ENCODE assay signal across 13 cellular contexts in the genomic region with DNA sequence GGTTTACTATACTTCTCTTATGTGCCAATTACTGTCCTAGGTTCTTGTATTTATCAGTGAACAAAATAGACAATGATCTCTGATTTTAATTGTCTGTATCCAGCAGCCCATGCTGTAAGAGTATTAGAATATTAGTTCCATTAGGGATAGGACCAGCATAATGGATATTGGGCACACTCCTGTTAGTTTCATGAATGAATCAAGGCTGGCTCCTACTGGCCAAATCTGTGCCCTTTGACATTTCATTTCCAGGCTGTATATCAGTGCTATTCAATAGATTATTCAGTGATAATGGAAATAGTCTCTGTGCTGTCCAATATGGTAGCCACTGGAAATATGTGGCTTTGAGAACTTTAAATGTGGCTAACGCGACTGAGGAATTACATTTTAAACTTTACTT.
DNase-seq lines count a peak whose midpoint lies in the region; ATAC-seq and TF ChIP-seq lines count a peak whose summit lies in the region.
"Had no signal": no experiment of that assay in that cellular context is flagged by ENCODE, and none has a peak within 500 bp of the region (broad histone marks: within the 10 kb centered on the region; RNA-seq: fewer than 3 reads in every experiment).

No MANE protein-coding gene starts in this region.

- peak; percentile 13; the same call in 1 of the 2 replicates for TF ChIP-seq CTCF in SK-N-SH (IDR thresholded peaks at IDR 0.05)
- 0 out of 2 replicates have a peak, but pooled peaks have one; percentile 21 for TF ChIP-seq CTCF in BE2C (IDR thresholded peaks at IDR 0.05; ENCODE audit: low read depth, low read length)
- TF ChIP-seq CTCF in body of pancreas (IDR thresholded peaks at IDR 0.05) = no peak
- no peak for TF ChIP-seq CTCF in vagina (IDR thresholded peaks at IDR 0.05)

- peaks cover 3% of the 10 kb centered on the region for H3K9me3 Mint-ChIP-seq in stimulated activated memory B cell treated with anti-CD40 and anti-IgM and Interleukin-4, amounts not matched to agents 10 μg/mL and 1 μg/mL and 100 μg/mL, for 72 hours

- no peaks in the 10 kb centered on the region for H3K79me2 ChIP-seq in SK-N-SH (ENCODE audit: insufficient read depth)

- TF ChIP-seq EP300 in SK-N-SH (IDR thresholded peaks at IDR 0.05; ENCODE audit: borderline replicate concordance in 1 of 2, low read depth in 1 of 2, low read length in 1 of 2) = no peak

- no peak overlapping the region for H2AFZ ChIP-seq in SK-N-SH (ENCODE audit: low read depth)
- H2AFZ ChIP-seq: GM23248 had no signal

- DNase-seq in SK-N-SH (no peak), BE2C (no peak), SK-MEL-5 (ENCODE audit: low read depth, low spot score) (peak; percentile 22), body of pancreas (no peak), vagina (ENCODE audit: extremely low spot score in 2 of 2) (no peak)
- DNase-seq: CD8-positive, alpha-beta T cell; COR-L47; GM23248; H7; IMR-90 had no signal

- TF ChIP-seq POLR2A in body of pancreas (IDR thresholded peaks at IDR 0.05) (no peak), vagina (IDR thresholded peaks at IDR 0.05) (no peak)

- H3K36me3 ChIP-seq in SK-N-SH (replicated peaks in 1 of 2; ENCODE audit: control insufficient read depth in 1 of 2, insufficient read depth in 2 of 2, low read length in 1 of 2) (no peaks in the 10 kb centered on the region), BE2C (no peaks in the 10 kb centered on the region), body of pancreas (replicated peaks in 1 of 2; ENCODE audit: insufficient read depth in 1 of 2, low read depth in 2 of 2) (no peaks in the 10 kb centered on the region), vagina (no peaks in the 10 kb centered on the region)

- no peaks in the 10 kb centered on the region for H3K27me3 ChIP-seq in SK-N-SH (ENCODE audit: insufficient read depth)
- H3K27me3 ChIP-seq in BE2C = no peaks in the 10 kb centered on the region
- no peaks in the 10 kb centered on the region for H3K27me3 ChIP-seq in body of pancreas
- H3K27me3 ChIP-seq in vagina = no peaks in the 10 kb centered on the region

- H4K20me1 ChIP-seq in SK-N-SH (ENCODE audit: insufficient read depth) = no peaks in the 10 kb centered on the region

- intact Hi-C loops in body of pancreas (cut with DNase I) = no loop called here
- intact Hi-C loops in vagina (cut with DNase I) = no loop called here

- peaks cover 9% of the 10 kb centered on the region for H3K27me3 Mint-ChIP-seq in stimulated activated memory B cell treated with anti-CD40 and anti-IgM and Interleukin-4, amounts not matched to agents 10 μg/mL and 1 μg/mL and 100 μg/mL, for 72 hours

- no peak overlapping the region for H3K4me3 ChIP-seq in SK-N-SH (ENCODE audit: low read depth in 2 of 2, low read length in 1 of 2)
- H3K4me3 ChIP-seq in BE2C (ENCODE audit: low read depth, low read length) = no peak overlapping the region
- no peak overlapping the region for H3K4me3 ChIP-seq in body of pancreas
- no peak overlapping the region for H3K4me3 ChIP-seq in vagina
- H3K4me3 ChIP-seq: GM23248 had no signal

- no peaks in the 10 kb centered on the region for H3K9me2 ChIP-seq in SK-N-SH

- H3K27ac ChIP-seq in SK-N-SH (ENCODE audit: low read depth in 2 of 2, low read length in 1 of 2) = no peak overlapping the region
- no peak overlapping the region for H3K27ac ChIP-seq in body of pancreas
- no peak overlapping the region for H3K27ac ChIP-seq in vagina
- H3K27ac ChIP-seq: GM23248 had no signal

- TF ChIP-seq RAD21 in SK-N-SH (IDR thresholded peaks at IDR 0.05; ENCODE audit: low read length) = no peak

- 85% methylated on average over 2 of the region's 2 CpGs for WGBS in SK-N-SH (ENCODE audit: low lambda C conversion rate)
- 90 to 98% methylated on average over 2 of the region's 2 CpGs for WGBS in body of pancreas, 2 donors

- ATAC-seq in SK-N-SH treated with all-trans-retinoic acid at 6 μM for 48 hours = no peak
- no peak for ATAC-seq in stimulated activated memory B cell treated with anti-CD40 and anti-IgM and Interleukin-4, amounts not matched to agents 10 μg/mL and 1 μg/mL and 100 μg/mL, for 72 hours
- ATAC-seq in body of pancreas = no peak
- ATAC-seq: CD8-positive, alpha-beta T cell had no signal

- H3K9me3 ChIP-seq in SK-N-SH (no peaks in the 10 kb centered on the region), BE2C (no peaks in the 10 kb centered on the region), body of pancreas (no peaks in the 10 kb centered on the region), vagina (no peaks in the 10 kb centered on the region)

- H3K4me3 Mint-ChIP-seq in stimulated activated memory B cell treated with anti-CD40 and anti-IgM and Interleukin-4, amounts not matched to agents 10 μg/mL and 1 μg/mL and 100 μg/mL, for 72 hours = no peak overlapping the region
- H3K4me3 Mint-ChIP-seq: CD14-positive monocyte; CD8-positive, alpha-beta T cell had no signal

- H3K4me1 ChIP-seq in SK-N-SH (ENCODE audit: control insufficient read depth in 1 of 2, insufficient read depth in 2 of 2, low read depth in 1 of 2, low read length in 1 of 2) (no peaks in the 10 kb centered on the region), BE2C (0 out of 2 replicates have a peak, but pooled peaks cover 2% of the 10 kb centered on the region), body of pancreas (no peaks in the 10 kb centered on the region), vagina (no peaks in the 10 kb centered on the region)

- CTCF ChIA-PET in SK-N-SH (lab: Yijun Ruan, JAX) = interaction anchor here (1.5 kb wide), 1 partner anchor 12 kb away, joined by 3 read pairs; no protein-coding TSS in a partner anchor

- H3F3A ChIP-seq in SK-N-SH (replicated peaks; ENCODE audit: insufficient read depth) = no peaks in the 10 kb centered on the region

- peaks cover 8% of the 10 kb centered on the region for H3K4me1 Mint-ChIP-seq in stimulated activated memory B cell treated with anti-CD40 and anti-IgM and Interleukin-4, amounts not matched to agents 10 μg/mL and 1 μg/mL and 100 μg/mL, for 72 hours
- H3K4me1 Mint-ChIP-seq: CD14-positive monocyte had no signal

- H3K9ac ChIP-seq in SK-N-SH = no peak overlapping the region
- H3K9ac ChIP-seq: GM23248 had no signal

- H3K27ac Mint-ChIP-seq in stimulated activated memory B cell treated with anti-CD40 and anti-IgM and Interleukin-4, amounts not matched to agents 10 μg/mL and 1 μg/mL and 100 μg/mL, for 72 hours = peak overlapping the region; percentile 6
- H3K27ac Mint-ChIP-seq: CD14-positive monocyte; CD8-positive, alpha-beta T cell had no signal

- in situ Hi-C loops in SK-MEL-5 (cut with HindIII; ENCODE audit: low pct_unique_long_range_greater_than_20kb, low sequenced_read_pairs) = no loop called here

- peaks cover 6% of the 10 kb centered on the region for H3K36me3 Mint-ChIP-seq in stimulated activated memory B cell treated with anti-CD40 and anti-IgM and Interleukin-4, amounts not matched to agents 10 μg/mL and 1 μg/mL and 100 μg/mL, for 72 hours
- H3K36me3 Mint-ChIP-seq: CD14-positive monocyte; CD8-positive, alpha-beta T cell had no signal

- H3K4me2 ChIP-seq in SK-N-SH = no peak overlapping the region

- POLR2A ChIA-PET in SK-N-SH (lab: Yijun Ruan, JAX) = no interaction called here

TF ChIP-seq in SK-N-SH, 30 proteins besides CTCF, POLR2A, EP300 and RAD21 (continues in another document):
- no peak for TF ChIP-seq USF2 (IDR thresholded peaks at IDR 0.05; ENCODE audit: borderline replicate concordance, low read depth, low read length)
- TF ChIP-seq TEAD4 (IDR thresholded peaks at IDR 0.05; ENCODE audit: borderline replicate concordance, insufficient read depth) = no peak
- no peak for TF ChIP-seq MEF2A (IDR thresholded peaks at IDR 0.05; ENCODE audit: borderline replicate concordance, low read depth)
- TF ChIP-seq FOXM1 (IDR thresholded peaks at IDR 0.05; ENCODE audit: low read depth) = no peak
- TF ChIP-seq TAF1 (IDR thresholded peaks at IDR 0.05; ENCODE audit: borderline replicate concordance, low read depth, low read length) = no peak
- TF ChIP-seq NFIC (IDR thresholded peaks at IDR 0.05; ENCODE audit: borderline replicate concordance) = no peak
- no peak for TF ChIP-seq TCF12 (IDR thresholded peaks at IDR 0.05)

TF ChIP-seq in SK-N-SH treated with all-trans-retinoic acid at 6 μM for 48 hours, 23 proteins besides CTCF, POLR2A, EP300 and RAD21:
- TF ChIP-seq ZC3H10 (CRISPR knock-in tag; IDR thresholded peaks at IDR 0.05) (no peak), SNAI2 (CRISPR knock-in tag; IDR thresholded peaks at IDR 0.05) (no peak), TSHZ2 (CRISPR knock-in tag; IDR thresholded peaks at IDR 0.05) (no peak), PPARA (CRISPR knock-in tag; IDR thresholded peaks at IDR 0.05; ENCODE audit: borderline replicate concordance) (no peak)

Comparison
In these comparisons a context has a peak if more than half of its experiments do, and no peak if none do; other contexts are left out.
1. CTCF ChIP-seq: peak in SK-N-SH (single experiment) and BE2C (single experiment); none in body of pancreas (0 of 7) and vagina (0 of 3).